1 cellular context compared by ENCODE assay signal in the genomic region with DNA sequence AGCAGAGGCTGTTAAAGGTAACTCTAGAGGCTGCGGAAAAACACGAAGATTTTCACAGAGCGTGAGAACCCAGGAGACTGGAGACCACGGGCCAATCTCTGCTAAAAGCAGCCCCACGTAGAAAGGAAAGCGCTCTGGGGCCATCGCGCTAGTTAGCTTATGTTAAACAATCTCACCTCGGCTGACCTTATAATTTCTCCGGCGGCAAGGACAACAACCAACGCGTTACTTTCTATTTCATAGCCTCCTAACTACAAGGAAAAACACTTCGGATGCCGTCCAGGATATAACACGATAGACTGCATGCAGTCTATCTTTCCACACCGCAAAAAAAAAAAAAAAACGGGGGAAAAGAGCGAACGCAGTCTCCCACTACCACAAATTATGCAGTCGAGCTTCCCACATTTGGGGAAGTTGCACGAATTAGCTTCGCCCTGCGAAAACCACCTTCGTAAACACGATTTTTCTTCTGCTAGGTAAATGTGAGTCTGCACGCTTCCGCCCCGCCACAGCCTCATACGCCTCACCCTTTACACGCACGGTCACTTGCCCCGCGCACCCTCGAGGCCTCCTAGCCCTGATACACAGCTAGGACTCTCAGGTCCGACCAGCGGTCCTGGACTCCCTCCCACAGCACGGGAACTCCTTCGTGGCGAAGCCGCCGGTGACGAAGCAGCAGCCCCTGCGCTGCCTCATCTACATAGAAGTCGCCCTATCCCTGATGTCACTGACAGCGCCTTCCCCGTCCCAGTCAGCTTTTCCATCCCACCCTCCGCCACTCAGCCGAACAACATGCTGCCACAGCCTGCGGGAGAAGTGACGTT.
TF ChIP-seq lines count a peak whose summit lies in the region.

No MANE protein-coding gene starts in this region.

TF ChIP-seq in GM12878, 131 proteins besides CTCF, POLR2A, EP300 and RAD21 (continued from another document and continues in another):
- TF ChIP-seq, protein P1, sequence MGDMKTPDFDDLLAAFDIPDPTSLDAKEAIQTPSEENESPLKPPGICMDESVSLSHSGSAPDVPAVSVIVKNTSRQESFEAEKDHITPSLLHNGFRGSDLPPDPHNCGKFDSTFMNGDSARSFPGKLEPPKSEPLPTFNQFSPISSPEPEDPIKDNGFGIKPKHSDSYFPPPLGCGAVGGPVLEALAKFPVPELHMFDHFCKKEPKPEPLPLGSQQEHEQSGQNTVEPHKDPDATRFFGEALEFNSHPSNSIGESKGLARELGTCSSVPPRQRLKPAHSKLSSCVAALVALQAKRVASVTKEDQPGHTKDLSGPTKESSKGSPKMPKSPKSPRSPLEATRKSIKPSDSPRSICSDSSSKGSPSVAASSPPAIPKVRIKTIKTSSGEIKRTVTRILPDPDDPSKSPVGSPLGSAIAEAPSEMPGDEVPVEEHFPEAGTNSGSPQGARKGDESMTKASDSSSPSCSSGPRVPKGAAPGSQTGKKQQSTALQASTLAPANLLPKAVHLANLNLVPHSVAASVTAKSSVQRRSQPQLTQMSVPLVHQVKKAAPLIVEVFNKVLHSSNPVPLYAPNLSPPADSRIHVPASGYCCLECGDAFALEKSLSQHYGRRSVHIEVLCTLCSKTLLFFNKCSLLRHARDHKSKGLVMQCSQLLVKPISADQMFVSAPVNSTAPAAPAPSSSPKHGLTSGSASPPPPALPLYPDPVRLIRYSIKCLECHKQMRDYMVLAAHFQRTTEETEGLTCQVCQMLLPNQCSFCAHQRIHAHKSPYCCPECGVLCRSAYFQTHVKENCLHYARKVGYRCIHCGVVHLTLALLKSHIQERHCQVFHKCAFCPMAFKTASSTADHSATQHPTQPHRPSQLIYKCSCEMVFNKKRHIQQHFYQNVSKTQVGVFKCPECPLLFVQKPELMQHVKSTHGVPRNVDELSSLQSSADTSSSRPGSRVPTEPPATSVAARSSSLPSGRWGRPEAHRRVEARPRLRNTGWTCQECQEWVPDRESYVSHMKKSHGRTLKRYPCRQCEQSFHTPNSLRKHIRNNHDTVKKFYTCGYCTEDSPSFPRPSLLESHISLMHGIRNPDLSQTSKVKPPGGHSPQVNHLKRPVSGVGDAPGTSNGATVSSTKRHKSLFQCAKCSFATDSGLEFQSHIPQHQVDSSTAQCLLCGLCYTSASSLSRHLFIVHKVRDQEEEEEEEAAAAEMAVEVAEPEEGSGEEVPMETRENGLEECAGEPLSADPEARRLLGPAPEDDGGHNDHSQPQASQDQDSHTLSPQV (IDR thresholded peaks at IDR 0.05): no peak
- TF ChIP-seq NBN (IDR thresholded peaks at IDR 0.05) (peak; percentile 94), SKIL (IDR thresholded peaks at IDR 0.05; ENCODE audit: low read depth, poor library complexity, severe bottlenecking) (no peak), CHD4 (IDR thresholded peaks at IDR 0.05) (no peak), ZNF207 (IDR thresholded peaks at IDR 0.05; ENCODE audit: borderline replicate concordance) (peak; percentile 87), ZBTB4 (CRISPR knock-in tag; IDR thresholded peaks at IDR 0.05) (peak; percentile 82), IRF5 (IDR thresholded peaks at IDR 0.05; ENCODE audit: borderline replicate concordance) (0 out of 2 replicates have a peak, but pooled peaks have one; percentile 26), RFX5 (IDR thresholded peaks at IDR 0.05; ENCODE audit: low read depth, low read length) (no peak), EED (IDR thresholded peaks at IDR 0.05; ENCODE audit: low read depth) (peak; percentile 67), CHD1 (IDR thresholded peaks at IDR 0.05; ENCODE audit: low read depth, low read length) (no peak), STAT3 (IDR thresholded peaks at IDR 0.05; ENCODE audit: low read depth, low read length) (0 out of 2 replicates have a peak, but pooled peaks have one; percentile 81), HCFC1 (IDR thresholded peaks at IDR 0.05; ENCODE audit: low read length) (peak; percentile 56), SMAD1 (IDR thresholded peaks at IDR 0.05; ENCODE audit: low read depth, partially characterized antibody) (peak; percentile 97), PAX8 (IDR thresholded peaks at IDR 0.05) (0 out of 2 replicates have a peak, but pooled peaks have one; percentile 52), POLR2AphosphoS2 (IDR thresholded peaks at IDR 0.05; ENCODE audit: low read depth, low read length) (peak; percentile 99), MYB (IDR thresholded peaks at IDR 0.05; ENCODE audit: borderline replicate concordance, low read depth, low read length) (no peak), ESRRA (IDR thresholded peaks at IDR 0.05; ENCODE audit: low read length) (peak; percentile 83), MLLT1 (IDR thresholded peaks at IDR 0.05) (peak; percentile 88), IRF3 (IDR thresholded peaks at IDR 0.05) (no peak), KAT2A (conservative IDR thresholded peaks at IDR 0.05; ENCODE audit: control insufficient read depth, low read depth, low read length) (peak; percentile 78), SRF (IDR thresholded peaks at IDR 0.05; ENCODE audit: low read depth in 2 of 2, low read length in 2 of 2) (0 out of 4 replicates have a peak, but pooled peaks of 1 of the 2 experiments have one; percentile 2), KDM1A (IDR thresholded peaks at IDR 0.05; ENCODE audit: borderline replicate concordance) (no peak), PAX5 (IDR thresholded peaks at IDR 0.05; ENCODE audit: borderline replicate concordance, low read depth, low read length) (peak; percentile 51; the same call in 1 of the 2 replicates), NR2C1 (IDR thresholded peaks at IDR 0.05) (no peak), ATF7 (IDR thresholded peaks at IDR 0.05; ENCODE audit: low read depth) (peak; percentile 75), SMARCA5 (IDR thresholded peaks at IDR 0.05) (no peak)
- TF ChIP-seq, protein P2, sequence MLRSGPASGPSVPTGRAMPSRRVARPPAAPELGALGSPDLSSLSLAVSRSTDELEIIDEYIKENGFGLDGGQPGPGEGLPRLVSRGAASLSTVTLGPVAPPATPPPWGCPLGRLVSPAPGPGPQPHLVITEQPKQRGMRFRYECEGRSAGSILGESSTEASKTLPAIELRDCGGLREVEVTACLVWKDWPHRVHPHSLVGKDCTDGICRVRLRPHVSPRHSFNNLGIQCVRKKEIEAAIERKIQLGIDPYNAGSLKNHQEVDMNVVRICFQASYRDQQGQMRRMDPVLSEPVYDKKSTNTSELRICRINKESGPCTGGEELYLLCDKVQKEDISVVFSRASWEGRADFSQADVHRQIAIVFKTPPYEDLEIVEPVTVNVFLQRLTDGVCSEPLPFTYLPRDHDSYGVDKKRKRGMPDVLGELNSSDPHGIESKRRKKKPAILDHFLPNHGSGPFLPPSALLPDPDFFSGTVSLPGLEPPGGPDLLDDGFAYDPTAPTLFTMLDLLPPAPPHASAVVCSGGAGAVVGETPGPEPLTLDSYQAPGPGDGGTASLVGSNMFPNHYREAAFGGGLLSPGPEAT (IDR thresholded peaks at IDR 0.05; ENCODE audit: low read depth): no peak
- TF ChIP-seq, protein P3, sequence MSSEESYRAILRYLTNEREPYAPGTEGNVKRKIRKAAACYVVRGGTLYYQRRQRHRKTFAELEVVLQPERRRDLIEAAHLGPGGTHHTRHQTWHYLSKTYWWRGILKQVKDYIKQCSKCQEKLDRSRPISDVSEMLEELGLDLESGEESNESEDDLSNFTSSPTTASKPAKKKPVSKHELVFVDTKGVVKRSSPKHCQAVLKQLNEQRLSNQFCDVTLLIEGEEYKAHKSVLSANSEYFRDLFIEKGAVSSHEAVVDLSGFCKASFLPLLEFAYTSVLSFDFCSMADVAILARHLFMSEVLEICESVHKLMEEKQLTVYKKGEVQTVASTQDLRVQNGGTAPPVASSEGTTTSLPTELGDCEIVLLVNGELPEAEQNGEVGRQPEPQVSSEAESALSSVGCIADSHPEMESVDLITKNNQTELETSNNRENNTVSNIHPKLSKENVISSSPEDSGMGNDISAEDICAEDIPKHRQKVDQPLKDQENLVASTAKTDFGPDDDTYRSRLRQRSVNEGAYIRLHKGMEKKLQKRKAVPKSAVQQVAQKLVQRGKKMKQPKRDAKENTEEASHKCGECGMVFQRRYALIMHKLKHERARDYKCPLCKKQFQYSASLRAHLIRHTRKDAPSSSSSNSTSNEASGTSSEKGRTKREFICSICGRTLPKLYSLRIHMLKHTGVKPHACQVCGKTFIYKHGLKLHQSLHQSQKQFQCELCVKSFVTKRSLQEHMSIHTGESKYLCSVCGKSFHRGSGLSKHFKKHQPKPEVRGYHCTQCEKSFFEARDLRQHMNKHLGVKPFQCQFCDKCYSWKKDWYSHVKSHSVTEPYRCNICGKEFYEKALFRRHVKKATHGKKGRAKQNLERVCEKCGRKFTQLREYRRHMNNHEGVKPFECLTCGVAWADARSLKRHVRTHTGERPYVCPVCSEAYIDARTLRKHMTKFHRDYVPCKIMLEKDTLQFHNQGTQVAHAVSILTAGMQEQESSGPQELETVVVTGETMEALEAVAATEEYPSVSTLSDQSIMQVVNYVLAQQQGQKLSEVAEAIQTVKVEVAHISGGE (CRISPR knock-in tag; IDR thresholded peaks at IDR 0.05): peak; percentile 65; the same call in 1 of the 2 replicates
